Comparison of ENCODE assay signal across 8 cellular contexts in genomic region chr9:19048966-19049871, GRCh38. TPM values are rescaled to one million over a fixed set of nuclear protein-coding genes. Genes with fewer than 3 reads are reported as not detected.
DNase-seq lines count a peak whose midpoint lies in the region; ATAC-seq and TF ChIP-seq lines count a peak whose summit lies in the region.

Gene RRAGA (plus strand): TSS chr9:19049427. CDS start chr9:19049660, 233 bp downstream.

- ATAC-seq in HG02642 (IDR thresholded peaks at IDR 0.05; ENCODE audit: poor library complexity, unreplicated experiment): peak; percentile 92

- H3K4me3 Mint-ChIP-seq in activated naive CD8-positive, alpha-beta T cell: peak within 1 kb of the TSS; percentile 94

- H3K9me3 ChIP-seq in ovary: no peaks in the 10 kb centered on the region
- H3K9me3 ChIP-seq in thyroid gland: no peaks in the 10 kb centered on the region

- WGBS in ovary, 3 donors: 0 to 1% (median 1%) methylated on average over 44 to 79 of the region's 79 CpGs
- WGBS in thyroid gland, 2 donors: 0 to 1% methylated on average over 47 to 76 of the region's 79 CpGs

- H3K4me1 ChIP-seq in ovary (ENCODE audit: insufficient read depth): peaks cover 10% of the 10 kb centered on the region
- peaks cover 22 to 23% of the 10 kb centered on the region in 2 donors for H3K4me1 ChIP-seq in thyroid gland

- H3K9me3 Mint-ChIP-seq in activated naive CD8-positive, alpha-beta T cell (ENCODE audit: low read depth): peaks cover 3% of the 10 kb centered on the region

- H3K36me3 ChIP-seq in ovary: no peaks in the 10 kb centered on the region
- no peaks in the 10 kb centered on the region for H3K36me3 ChIP-seq in thyroid gland

- H3K4me3 ChIP-seq in GM12865 (ENCODE audit: low read depth, low read length) (peak within 1 kb of the TSS; percentile 58), ovary (peak within 1 kb of the TSS; percentile 73), thyroid gland (replicated peaks in 1 of 3) (peak within 1 kb of the TSS; percentile 83 to 99 (median 86))

- H3K27ac ChIP-seq in ovary: peak within 1 kb of the TSS; percentile 95 to 96
- peak within 1 kb of the TSS; percentile 92 to 99 (median 95) for H3K27ac ChIP-seq in thyroid gland

- no peaks in the 10 kb centered on the region for H3K27me3 ChIP-seq in ovary
- H3K27me3 ChIP-seq in thyroid gland: no peaks in the 10 kb centered on the region

- peak; percentile 98 for DNase-seq in GM12865 (ENCODE audit: low read depth)
- DNase-seq in NCI-H1105 (lab: John Stamatoyannopoulos, UW): peak; percentile 88
- DNase-seq in SKM-1 treated with dmso at 0.1 percent for 144 hours (lab: John Stamatoyannopoulos, UW; ENCODE audit: unreplicated experiment): peak; percentile 89
- peak; percentile 88 to 97 (median 95) for DNase-seq in head of caudate nucleus
- peak; percentile 94 to 98 (median 96) for DNase-seq in ovary
- DNase-seq in thyroid gland: peak; percentile 93 to 94

- peaks cover 4% of the 10 kb centered on the region for H3K36me3 Mint-ChIP-seq in activated naive CD8-positive, alpha-beta T cell

- TF ChIP-seq EP300 in ovary (IDR thresholded peaks at IDR 0.05): no peak

- peaks cover 32% of the 10 kb centered on the region for H3K4me1 Mint-ChIP-seq in activated naive CD8-positive, alpha-beta T cell (ENCODE audit: low read depth)

- TF ChIP-seq POLR2A in ovary (IDR thresholded peaks at IDR 0.05) (peak; percentile 85), thyroid gland (IDR thresholded peaks at IDR 0.05) (peak in 1 of 2 donors; percentile 92)

- TF ChIP-seq CTCF in GM12865 (IDR thresholded peaks at IDR 0.05; ENCODE audit: insufficient read depth, low read depth, low read length, missing control alignments): peak; percentile 69
- peak; percentile 94 to 96 (median 94) for TF ChIP-seq CTCF in ovary (IDR thresholded peaks at IDR 0.05)
- TF ChIP-seq CTCF in thyroid gland (IDR thresholded peaks at IDR 0.05): peak; percentile 70 to 94 (median 86)

- H3K27ac Mint-ChIP-seq in activated naive CD8-positive, alpha-beta T cell: peak within 1 kb of the TSS; percentile 95

- intact Hi-C loops in head of caudate nucleus (cut with DNase I): loop anchor here (2.0 to 5.0 kb wide), 3 partner anchors 54 to 408 kb away; partner anchors contain the start of gene HAUS6
- intact Hi-C loops in ovary (cut with DNase I): loop anchor here in 3 of 4 donors (5.0 to 10.0 kb wide), 4 partner anchors 123 to 416 kb away; no protein-coding TSS in a partner anchor
- intact Hi-C loops in thyroid gland (cut with DNase I): no loop called here

- H3K27me3 Mint-ChIP-seq in activated naive CD8-positive, alpha-beta T cell: no peaks in the 10 kb centered on the region

RNA-seq across cellular contexts. Expression of gene RRAGA, which starts in this region (rescaled TPM):
- total RNA-seq in ovary: 100 to 1,000 TPM in 4 of 7 donors, 10 to 100 TPM in 3; 36.6 to 111 (median 104) TPM
- 100 to 1,000 TPM in 1 of 2 donors, 10 to 100 TPM in 1; 90.1 to 124 TPM for polyA plus RNA-seq in ovary
- 10 to 100 TPM; 59.8 to 69.2 (median 61.1) TPM for total RNA-seq in thyroid gland

Comparison
In these comparisons a context has a peak if more than half of its experiments do, and no peak if none do; other contexts are left out.
1. Peak in every context shown above with its lines: DNase-seq, ATAC-seq, H3K4me3 ChIP-seq and H3K27ac ChIP-seq.